1 cellular context compared by ENCODE assay signal in genomic region chr16:24535827-24536226, GRCh38.
TF ChIP-seq lines count a peak whose summit lies in the region.

No MANE protein-coding gene starts in this region.

TF ChIP-seq in HepG2, 621 proteins besides CTCF, POLR2A, EP300 and RAD21 (continued from another document and continues in another):
- TF ChIP-seq ZBTB10 (CRISPR knock-in tag; IDR thresholded peaks at IDR 0.05; ENCODE audit: borderline replicate concordance), result no peak
- TF ChIP-seq ZSCAN25 (CRISPR knock-in tag; IDR thresholded peaks at IDR 0.05), result no peak
- TF ChIP-seq ZNF431 (CRISPR knock-in tag; IDR thresholded peaks at IDR 0.05; ENCODE audit: borderline replicate concordance, low read depth), result no peak
- no peak for TF ChIP-seq FOXK2 (IDR thresholded peaks at IDR 0.05)
- TF ChIP-seq POGK (CRISPR knock-in tag; conservative IDR thresholded peaks at IDR 0.05), result no peak
- no peak for TF ChIP-seq ZNF10 (CRISPR knock-in tag; IDR thresholded peaks at IDR 0.05; ENCODE audit: borderline replicate concordance, low read depth)
- no peak for TF ChIP-seq BRCA1 (CRISPR knock-in tag; IDR thresholded peaks at IDR 0.05)
- TF ChIP-seq, protein P1, sequence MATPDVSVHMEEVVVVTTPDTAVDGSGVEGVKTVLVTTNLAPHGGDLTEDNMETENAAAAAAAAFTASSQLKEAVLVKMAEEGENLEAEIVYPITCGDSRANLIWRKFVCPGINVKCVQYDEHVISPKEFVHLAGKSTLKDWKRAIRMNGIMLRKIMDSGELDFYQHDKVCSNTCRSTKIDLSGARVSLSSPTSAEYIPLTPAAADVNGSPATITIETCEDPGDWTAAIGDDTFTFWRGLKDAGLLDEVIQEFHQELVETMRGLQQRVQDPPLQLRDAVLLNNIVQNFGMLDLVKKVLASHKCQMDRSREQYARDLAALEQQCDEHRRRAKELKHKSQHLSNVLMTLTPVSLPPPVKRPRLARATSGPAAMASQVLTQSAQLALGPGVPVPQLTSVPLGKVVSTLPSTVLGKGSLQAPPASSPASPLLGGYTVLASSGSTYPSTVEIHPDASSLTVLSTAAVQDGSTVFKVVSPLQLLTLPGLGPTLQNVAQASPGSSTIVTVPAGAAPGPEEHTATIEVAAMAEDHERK (CRISPR knock-in tag; IDR thresholded peaks at IDR 0.05; ENCODE audit: low read depth), result no peak
- no peak for TF ChIP-seq ZFP91 (CRISPR knock-in tag; IDR thresholded peaks at IDR 0.05; ENCODE audit: borderline replicate concordance)
- no peak for TF ChIP-seq JUN (CRISPR knock-in tag; IDR thresholded peaks at IDR 0.05)
- no peak for TF ChIP-seq ZNF160 (CRISPR knock-in tag; IDR thresholded peaks at IDR 0.05)
- no peak for TF ChIP-seq ATF7-NPFF (CRISPR knock-in tag; IDR thresholded peaks at IDR 0.05; ENCODE audit: low read depth)
- no peak for TF ChIP-seq FOSL1 (CRISPR knock-in tag; IDR thresholded peaks at IDR 0.05; ENCODE audit: borderline replicate concordance)
- no peak for TF ChIP-seq HNRNPUL1 (IDR thresholded peaks at IDR 0.05; ENCODE audit: low read depth, low read length)
- TF ChIP-seq MIER3 (CRISPR knock-in tag; IDR thresholded peaks at IDR 0.05; ENCODE audit: borderline replicate concordance), result no peak
- no peak for TF ChIP-seq FOXP1 (IDR thresholded peaks at IDR 0.05)
- TF ChIP-seq FOXP1 (CRISPR knock-in tag; IDR thresholded peaks at IDR 0.05), result peak; percentile 64
- no peak for TF ChIP-seq ZMYM4 (CRISPR knock-in tag; IDR thresholded peaks at IDR 0.05)
- TF ChIP-seq, protein P2, sequence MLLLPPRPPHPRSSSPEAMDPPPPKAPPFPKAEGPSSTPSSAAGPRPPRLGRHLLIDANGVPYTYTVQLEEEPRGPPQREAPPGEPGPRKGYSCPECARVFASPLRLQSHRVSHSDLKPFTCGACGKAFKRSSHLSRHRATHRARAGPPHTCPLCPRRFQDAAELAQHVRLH (CRISPR knock-in tag; IDR thresholded peaks at IDR 0.05; ENCODE audit: borderline replicate concordance, low read depth), result peak; percentile 31; the same call in 1 of the 2 replicates
- TF ChIP-seq, protein P3, sequence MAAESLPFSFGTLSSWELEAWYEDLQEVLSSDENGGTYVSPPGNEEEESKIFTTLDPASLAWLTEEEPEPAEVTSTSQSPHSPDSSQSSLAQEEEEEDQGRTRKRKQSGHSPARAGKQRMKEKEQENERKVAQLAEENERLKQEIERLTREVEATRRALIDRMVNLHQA (CRISPR knock-in tag; IDR thresholded peaks at IDR 0.05), result no peak
- TF ChIP-seq DNMT1 (CRISPR knock-in tag; IDR thresholded peaks at IDR 0.05), result no peak
- TF ChIP-seq, protein P4, sequence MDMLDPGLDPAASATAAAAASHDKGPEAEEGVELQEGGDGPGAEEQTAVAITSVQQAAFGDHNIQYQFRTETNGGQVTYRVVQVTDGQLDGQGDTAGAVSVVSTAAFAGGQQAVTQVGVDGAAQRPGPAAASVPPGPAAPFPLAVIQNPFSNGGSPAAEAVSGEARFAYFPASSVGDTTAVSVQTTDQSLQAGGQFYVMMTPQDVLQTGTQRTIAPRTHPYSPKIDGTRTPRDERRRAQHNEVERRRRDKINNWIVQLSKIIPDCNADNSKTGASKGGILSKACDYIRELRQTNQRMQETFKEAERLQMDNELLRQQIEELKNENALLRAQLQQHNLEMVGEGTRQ (IDR thresholded peaks at IDR 0.05; ENCODE audit: low read depth, low read length), result no peak
- TF ChIP-seq, protein P4 (CRISPR knock-in tag; IDR thresholded peaks at IDR 0.05; ENCODE audit: borderline replicate concordance), result no peak
- no peak for TF ChIP-seq ZNF30 (CRISPR knock-in tag; IDR thresholded peaks at IDR 0.05)
- 0 out of 2 replicates have a peak, but pooled peaks have one; percentile 13 for TF ChIP-seq HNF4A (CRISPR knock-in tag; IDR thresholded peaks at IDR 0.05)
- TF ChIP-seq CHD4 (IDR thresholded peaks at IDR 0.05; ENCODE audit: borderline replicate concordance, low read length), result no peak
- no peak for TF ChIP-seq ATM (IDR thresholded peaks at IDR 0.05; ENCODE audit: borderline replicate concordance)
- TF ChIP-seq THYN1 (CRISPR knock-in tag; IDR thresholded peaks at IDR 0.05; ENCODE audit: borderline replicate concordance, low read depth), result no peak
- TF ChIP-seq, protein P5, sequence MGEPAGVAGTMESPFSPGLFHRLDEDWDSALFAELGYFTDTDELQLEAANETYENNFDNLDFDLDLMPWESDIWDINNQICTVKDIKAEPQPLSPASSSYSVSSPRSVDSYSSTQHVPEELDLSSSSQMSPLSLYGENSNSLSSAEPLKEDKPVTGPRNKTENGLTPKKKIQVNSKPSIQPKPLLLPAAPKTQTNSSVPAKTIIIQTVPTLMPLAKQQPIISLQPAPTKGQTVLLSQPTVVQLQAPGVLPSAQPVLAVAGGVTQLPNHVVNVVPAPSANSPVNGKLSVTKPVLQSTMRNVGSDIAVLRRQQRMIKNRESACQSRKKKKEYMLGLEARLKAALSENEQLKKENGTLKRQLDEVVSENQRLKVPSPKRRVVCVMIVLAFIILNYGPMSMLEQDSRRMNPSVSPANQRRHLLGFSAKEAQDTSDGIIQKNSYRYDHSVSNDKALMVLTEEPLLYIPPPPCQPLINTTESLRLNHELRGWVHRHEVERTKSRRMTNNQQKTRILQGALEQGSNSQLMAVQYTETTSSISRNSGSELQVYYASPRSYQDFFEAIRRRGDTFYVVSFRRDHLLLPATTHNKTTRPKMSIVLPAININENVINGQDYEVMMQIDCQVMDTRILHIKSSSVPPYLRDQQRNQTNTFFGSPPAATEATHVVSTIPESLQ (CRISPR knock-in tag; conservative IDR thresholded peaks at IDR 0.05), result no peak
- no peak for TF ChIP-seq ZBTB20 (CRISPR knock-in tag; IDR thresholded peaks at IDR 0.05; ENCODE audit: borderline replicate concordance, low read depth)
- TF ChIP-seq SP2 (CRISPR knock-in tag; IDR thresholded peaks at IDR 0.05), result no peak
- TF ChIP-seq POLR2AphosphoS2 (IDR thresholded peaks at IDR 0.05; ENCODE audit: low read depth, low read length), result no peak
- TF ChIP-seq TCF7L2 (IDR thresholded peaks at IDR 0.05; ENCODE audit: low read depth, low read length), result no peak
- no peak for TF ChIP-seq ARID4A (CRISPR knock-in tag; IDR thresholded peaks at IDR 0.05; ENCODE audit: borderline replicate concordance)
- TF ChIP-seq ZNF362 (CRISPR knock-in tag; IDR thresholded peaks at IDR 0.05; ENCODE audit: borderline replicate concordance), result no peak
- TF ChIP-seq, protein P6, sequence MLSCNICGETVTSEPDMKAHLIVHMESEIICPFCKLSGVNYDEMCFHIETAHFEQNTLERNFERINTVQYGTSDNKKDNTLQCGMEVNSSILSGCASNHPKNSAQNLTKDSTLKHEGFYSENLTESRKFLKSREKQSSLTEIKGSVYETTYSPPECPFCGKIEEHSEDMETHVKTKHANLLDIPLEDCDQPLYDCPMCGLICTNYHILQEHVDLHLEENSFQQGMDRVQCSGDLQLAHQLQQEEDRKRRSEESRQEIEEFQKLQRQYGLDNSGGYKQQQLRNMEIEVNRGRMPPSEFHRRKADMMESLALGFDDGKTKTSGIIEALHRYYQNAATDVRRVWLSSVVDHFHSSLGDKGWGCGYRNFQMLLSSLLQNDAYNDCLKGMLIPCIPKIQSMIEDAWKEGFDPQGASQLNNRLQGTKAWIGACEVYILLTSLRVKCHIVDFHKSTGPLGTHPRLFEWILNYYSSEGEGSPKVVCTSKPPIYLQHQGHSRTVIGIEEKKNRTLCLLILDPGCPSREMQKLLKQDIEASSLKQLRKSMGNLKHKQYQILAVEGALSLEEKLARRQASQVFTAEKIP (CRISPR knock-in tag; IDR thresholded peaks at IDR 0.05; ENCODE audit: borderline replicate concordance), result no peak
- no peak for TF ChIP-seq SRF (IDR thresholded peaks at IDR 0.05; ENCODE audit: low read depth, low read length)
- TF ChIP-seq CSRNP2 (CRISPR knock-in tag; conservative IDR thresholded peaks at IDR 0.05; ENCODE audit: low read depth), result no peak
